Comparison of ENCODE assay signal across 13 cellular contexts in genomic region chr22:18950141-18950540, GRCh38. TPM values are rescaled to one million over a fixed set of nuclear protein-coding genes. Genes with fewer than 3 reads are reported as not detected.
"Had no signal": no experiment of that assay in that cellular context is flagged by ENCODE, and none has a peak within 500 bp of the region (broad histone marks: within the 10 kb centered on the region; RNA-seq: fewer than 3 reads in every experiment).

No MANE protein-coding gene starts in this region.

- H3K27me3 ChIP-seq: ascending aorta, testis had no signal

- H3K9me3 ChIP-seq: ascending aorta, breast epithelium, testis had no signal

- ATAC-seq: activated CD4-positive, alpha-beta T cell treated with anti-CD3 and anti-CD28 coated beads for 36 hours; activated CD8-positive, alpha-beta memory T cell treated with anti-CD3 and anti-CD28 coated beads, Interleukin-2, amount 10 ng/mL, durations not matched to agents 7 days and 5 days; natural killer cell; stimulated activated naive CD8-positive, alpha-beta T cell treated with anti-CD3 and anti-CD28 coated beads, Interleukin-15, amount 100 ng/mL, for 72 hours had no signal

- H3K4me3 Mint-ChIP-seq: activated CD4-positive, alpha-beta memory T cell treated with anti-CD3 and anti-CD28 coated beads for 36 hours; activated CD4-positive, alpha-beta T cell treated with anti-CD3 and anti-CD28 coated beads for 36 hours; activated CD8-positive, alpha-beta memory T cell treated with anti-CD3 and anti-CD28 coated beads, Interleukin-2, amount 10 ng/mL, durations not matched to agents 7 days and 5 days; natural killer cell; stimulated activated naive CD8-positive, alpha-beta T cell treated with anti-CD3 and anti-CD28 coated beads, Interleukin-15, amount 100 ng/mL, for 72 hours had no signal

- H3K36me3 Mint-ChIP-seq: activated CD4-positive, alpha-beta memory T cell treated with anti-CD3 and anti-CD28 coated beads for 36 hours; activated CD8-positive, alpha-beta memory T cell treated with anti-CD3 and anti-CD28 coated beads, Interleukin-2, amount 10 ng/mL, durations not matched to agents 7 days and 5 days; natural killer cell had no signal

- H3K9me3 Mint-ChIP-seq: activated CD4-positive, alpha-beta memory T cell treated with anti-CD3 and anti-CD28 coated beads for 36 hours; activated T-helper 2 cell treated with anti-CD3 and anti-CD28 coated beads, Interferon-gamma antibody, Interleukin-2, Interleukin-4, amounts not matched to agents 10 μg/mL and 5 μg/mL and 100 μg/mL, durations not matched to agents 14 hours and 24 hours and 36 hours; natural killer cell; stimulated activated naive CD8-positive, alpha-beta T cell treated with anti-CD3 and anti-CD28 coated beads, Interleukin-15, amount 100 ng/mL, for 72 hours had no signal

- H3K4me3 ChIP-seq: ascending aorta, breast epithelium, testis had no signal

- H3K36me3 ChIP-seq: ascending aorta, breast epithelium, WERI-Rb-1 had no signal

- H3K27ac Mint-ChIP-seq: activated CD4-positive, alpha-beta memory T cell treated with anti-CD3 and anti-CD28 coated beads for 36 hours; activated CD4-positive, alpha-beta T cell treated with anti-CD3 and anti-CD28 coated beads for 36 hours; activated CD8-positive, alpha-beta memory T cell treated with anti-CD3 and anti-CD28 coated beads, Interleukin-2, amount 10 ng/mL, durations not matched to agents 7 days and 5 days; activated T-helper 2 cell treated with anti-CD3 and anti-CD28 coated beads, Interferon-gamma antibody, Interleukin-2, Interleukin-4, amounts not matched to agents 10 μg/mL and 5 μg/mL and 100 μg/mL, durations not matched to agents 14 hours and 24 hours and 36 hours; natural killer cell had no signal

- H3K27ac ChIP-seq: ascending aorta, breast epithelium, testis, WERI-Rb-1 had no signal

- H3K4me1 Mint-ChIP-seq: activated CD4-positive, alpha-beta T cell treated with anti-CD3 and anti-CD28 coated beads for 36 hours; activated CD8-positive, alpha-beta memory T cell treated with anti-CD3 and anti-CD28 coated beads, Interleukin-2, amount 10 ng/mL, durations not matched to agents 7 days and 5 days; natural killer cell; stimulated activated naive CD8-positive, alpha-beta T cell treated with anti-CD3 and anti-CD28 coated beads, Interleukin-15, amount 100 ng/mL, for 72 hours had no signal

- H3K4me1 ChIP-seq: ascending aorta, breast epithelium, testis had no signal

- DNase-seq: activated CD4-positive, alpha-beta memory T cell treated with anti-CD3 and anti-CD28 coated beads for 36 hours; activated CD4-positive, alpha-beta T cell treated with anti-CD3 and anti-CD28 coated beads for 36 hours; activated CD8-positive, alpha-beta memory T cell treated with anti-CD3 and anti-CD28 coated beads, Interleukin-2, amount 10 ng/mL, durations not matched to agents 7 days and 5 days; activated T-cell treated with anti-CD3 and anti-CD28 coated beads, Interleukin-2, amount 50 U/mL, for 1 hour; natural killer cell; stimulated activated CD4-positive, alpha-beta T cell treated with anti-CD3 and anti-CD28 coated beads, Interleukin-1b, Interleukin-23, amount 100 ng/mL, for 48 hours; stimulated activated naive CD8-positive, alpha-beta T cell treated with anti-CD3 and anti-CD28 coated beads, Interleukin-15, amount 100 ng/mL, for 72 hours; testis; WERI-Rb-1 had no signal

RNA-seq across cellular contexts. Expression of gene PRODH, which starts 14.0 kb away (rescaled TPM):
- total RNA-seq: activated CD4-positive, alpha-beta T cell treated with anti-CD3 and anti-CD28 coated beads for 36 hours; dermis microvascular lymphatic vessel endothelial cell; natural killer cell had no signal

RNA-seq across cellular contexts. Expression of gene DGCR6, which starts 44.0 kb away (rescaled TPM):
- total RNA-seq: ascending aorta had no signal
